Comparison of ENCODE assay signal across 9 cellular contexts in the genomic region with DNA sequence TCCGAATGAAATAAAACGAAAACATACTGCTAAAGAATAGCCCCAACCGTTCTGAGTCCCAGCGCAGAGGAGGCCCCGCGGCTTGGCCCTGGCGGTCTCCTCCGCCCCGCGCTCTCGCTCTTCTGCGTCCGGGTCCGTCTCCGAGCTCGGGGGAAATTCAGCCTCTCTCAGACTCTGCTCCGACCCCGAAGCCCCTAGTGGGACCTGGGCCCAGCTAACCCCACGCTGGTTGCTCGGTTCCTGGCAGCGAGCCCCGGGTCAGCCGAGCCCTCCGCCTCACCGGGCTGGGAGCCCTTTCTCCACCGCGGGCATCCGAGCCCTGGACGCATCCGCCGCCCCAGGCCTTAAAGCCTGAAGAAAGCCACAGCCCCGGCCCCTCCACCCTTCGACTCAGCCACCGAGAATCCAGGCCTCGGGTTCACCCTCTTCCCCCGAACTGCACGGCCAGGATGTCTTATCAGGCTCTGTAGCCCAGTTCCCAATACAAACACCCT. TPM values are rescaled to one million over a fixed set of nuclear protein-coding genes. Genes with fewer than 3 reads are reported as not detected.
DNase-seq lines count a peak whose midpoint lies in the region; ATAC-seq and TF ChIP-seq lines count a peak whose summit lies in the region.
"Had no signal": no experiment of that assay in that cellular context is flagged by ENCODE, and none has a peak within 500 bp of the region (broad histone marks: within the 10 kb centered on the region; RNA-seq: fewer than 3 reads in every experiment).

No MANE protein-coding gene starts in this region.

- H3K9me3 ChIP-seq in ES-I3 (ENCODE audit: control insufficient read depth, insufficient read depth, low read length) (no peaks in the 10 kb centered on the region; the same call in 1 of the 2 replicates), sigmoid colon (no peaks in the 10 kb centered on the region)

- H3K4me3 ChIP-seq in WI38 (ENCODE audit: low read depth, low read length) (peak overlapping the region; percentile 98), sigmoid colon (peak overlapping the region; percentile 18 to 46 (median 40))

- peak overlapping the region; percentile 7 to 92 (median 26) for H3K27ac ChIP-seq in sigmoid colon

- no peak overlapping the region for H3K27ac Mint-ChIP-seq in glutamatergic neuron (ENCODE audit: unreplicated experiment)

- peak overlapping the region; percentile 12; the same call in 1 of the 2 replicates for H3K9ac ChIP-seq in ES-I3 (ENCODE audit: low read depth, low read length)

- WGBS in sigmoid colon, 2 donors = 5% methylated on average over 37 of the region's 37 CpGs

- TF ChIP-seq POLR2A in sigmoid colon (IDR thresholded peaks at IDR 0.05) = no peak

- intact Hi-C loops in sigmoid colon (cut with DNase I) = loop anchor here (5.0 kb wide), 1 partner anchor 149 kb away; no protein-coding TSS in a partner anchor

- H3K4me1 ChIP-seq in ES-I3 (ENCODE audit: insufficient read depth, low read length) (peaks cover 23% of the 10 kb centered on the region), sigmoid colon (peaks cover 0 to 80% (median 75%) of the 10 kb centered on the region in 4 donors)

- no peak for ATAC-seq in HG03139 (IDR thresholded peaks at IDR 0.05; ENCODE audit: unreplicated experiment)
- no peak for ATAC-seq in HG03460 (IDR thresholded peaks at IDR 0.05; ENCODE audit: unreplicated experiment)

- peaks cover 42% of the 10 kb centered on the region for H3K27me3 Mint-ChIP-seq in glutamatergic neuron (ENCODE audit: unreplicated experiment)

- no peaks in the 10 kb centered on the region for H3K36me3 ChIP-seq in ES-I3 (ENCODE audit: insufficient read depth, low read length)
- H3K36me3 ChIP-seq in sigmoid colon = no peaks in the 10 kb centered on the region

- peak overlapping the region; percentile 80 for H3K4me3 Mint-ChIP-seq in glutamatergic neuron (ENCODE audit: unreplicated experiment)

- peaks cover 21% of the 10 kb centered on the region for H3K9me3 Mint-ChIP-seq in glutamatergic neuron (ENCODE audit: unreplicated experiment)

- TF ChIP-seq CTCF in WI38 (IDR thresholded peaks at IDR 0.05; ENCODE audit: low read depth, low read length) (no peak), glutamatergic neuron (IDR thresholded peaks at IDR 0.05; ENCODE audit: partially characterized antibody, unreplicated experiment) (no peak), sigmoid colon (IDR thresholded peaks at IDR 0.05) (peak in 1 of 4 experiments; percentile 13)

- no peaks in the 10 kb centered on the region for H3K36me3 Mint-ChIP-seq in glutamatergic neuron (ENCODE audit: unreplicated experiment)

- peaks cover 87 to 100% (median 96%) of the 10 kb centered on the region in 3 donors for H3K27me3 ChIP-seq in sigmoid colon

- no peak for TF ChIP-seq EP300 in sigmoid colon (IDR thresholded peaks at IDR 0.05)

- DNase-seq in glutamatergic neuron (no peak), sigmoid colon (peak; percentile 58), NCI-H345 treated with DMSO at 0.1 percent for 48 hours (lab: John Stamatoyannopoulos, UW; ENCODE audit: unreplicated experiment) (no peak)
- no peak for DNase-seq in stimulated activated CD4-positive, alpha-beta T cell treated with anti-CD3 and anti-CD28 coated beads, Interleukin-1b, Interleukin-23, amount 100 ng/mL, for 48 hours
- DNase-seq: NCI-H524 treated with DMSO at 0.1 percent for 48 hours had no signal

- H3K4me1 Mint-ChIP-seq in glutamatergic neuron (ENCODE audit: low read depth, unreplicated experiment) = peaks cover 17% of the 10 kb centered on the region

RNA-seq across cellular contexts. Expression of gene TBX2, which starts 1.2 kb away (rescaled TPM):
- total RNA-seq in glutamatergic neuron (ENCODE audit: unreplicated experiment) (5.4 TPM), sigmoid colon (1 to 10 TPM in 3 of 4 donors, under 1 TPM in 1; 0.99 to 5.3 (median 2.3) TPM)
- 1 to 10 TPM; 2.3 to 5.3 (median 3.6) TPM for polyA plus RNA-seq in sigmoid colon

RNA-seq across cellular contexts. Expression of gene TBX4, which starts 51.4 kb away (rescaled TPM):
- total RNA-seq in glutamatergic neuron (ENCODE audit: unreplicated experiment) = not detected
- total RNA-seq in sigmoid colon = not detected
- polyA plus RNA-seq in sigmoid colon = not detected
